ENCODE assay signal across 8 cellular contexts in genomic region chr1:25676488-25676887, GRCh38. TPM values are rescaled to one million over a fixed set of nuclear protein-coding genes. Genes with fewer than 3 reads are reported as not detected.
DNase-seq lines count a peak whose midpoint lies in the region; ATAC-seq, FAIRE-seq and TF ChIP-seq lines count a peak whose summit lies in the region.

No MANE protein-coding gene starts in this region.

- peaks cover 49% of the 10 kb centered on the region for H3K27me3 Mint-ChIP-seq in activated naive CD8-positive, alpha-beta T cell treated with anti-CD3 and anti-CD28 coated beads, Interleukin-2, amount 50 U/mL, for 24 hours

- H3K4me3 Mint-ChIP-seq in activated naive CD8-positive, alpha-beta T cell treated with anti-CD3 and anti-CD28 coated beads, Interleukin-2, amount 50 U/mL, for 24 hours = peak overlapping the region; percentile 61

- peak; percentile 41 for DNase-seq in activated CD4-positive, alpha-beta T cell treated with anti-CD3 and anti-CD28 coated beads for 48 hours
- DNase-seq in activated CD4-positive, alpha-beta T cell treated with anti-CD3 and anti-CD28 coated beads for 1 hour = no peak
- peak; percentile 94 for DNase-seq in NCI-H1105 (lab: John Stamatoyannopoulos, UW)
- DNase-seq in activated naive CD8-positive, alpha-beta T cell treated with anti-CD3 and anti-CD28 coated beads, Interleukin-2, amount 50 U/mL, for 24 hours = no peak
- DNase-seq in gastrocnemius medialis = no peak
- DNase-seq in SK-N-DZ (ENCODE audit: low spot score) = no peak
- no peak for DNase-seq in GM12892 (ENCODE audit: insufficient read length)
- no peak for DNase-seq in head of caudate nucleus

- no peak for TF ChIP-seq POLR2A in gastrocnemius medialis (IDR thresholded peaks at IDR 0.05)
- TF ChIP-seq POLR2A in GM12892 (IDR thresholded peaks at IDR 0.05; ENCODE audit: low read depth, low read length) = no peak

- no peak overlapping the region for H3K27ac ChIP-seq in gastrocnemius medialis

- H3K9me3 ChIP-seq in gastrocnemius medialis = no peaks in the 10 kb centered on the region

- peaks cover 2% of the 10 kb centered on the region for H3K36me3 Mint-ChIP-seq in activated naive CD8-positive, alpha-beta T cell treated with anti-CD3 and anti-CD28 coated beads, Interleukin-2, amount 50 U/mL, for 24 hours (ENCODE audit: low read depth)

- FAIRE-seq in GM12892 (lab: Jason Lieb, UNC) = no peak

- peaks cover 66% of the 10 kb centered on the region for H3K4me1 Mint-ChIP-seq in activated naive CD8-positive, alpha-beta T cell treated with anti-CD3 and anti-CD28 coated beads, Interleukin-2, amount 50 U/mL, for 24 hours

- H3K27me3 ChIP-seq in gastrocnemius medialis = no peaks in the 10 kb centered on the region

- intact Hi-C loops in gastrocnemius medialis (cut with DNase I; ENCODE audit: low total_unique reads) (no loop called here), head of caudate nucleus (cut with DNase I) (no loop called here)

- peak; percentile 9 for ATAC-seq in activated naive CD8-positive, alpha-beta T cell treated with anti-CD3 and anti-CD28 coated beads, Interleukin-2, amount 50 U/mL, for 24 hours
- ATAC-seq in gastrocnemius medialis = peak; percentile 51 to 53

- no peak overlapping the region for H3K4me3 ChIP-seq in gastrocnemius medialis

- H3K4me1 ChIP-seq in gastrocnemius medialis = peaks cover 17 to 19% of the 10 kb centered on the region in 2 donors

- H3K9me3 Mint-ChIP-seq in activated naive CD8-positive, alpha-beta T cell treated with anti-CD3 and anti-CD28 coated beads, Interleukin-2, amount 50 U/mL, for 24 hours = no peaks in the 10 kb centered on the region

- in situ Hi-C loops in gastrocnemius medialis (cut with MboI; ENCODE audit: low sequenced_read_pairs in 4 of 4) = no loop called here

- no peaks in the 10 kb centered on the region for H3K36me3 ChIP-seq in gastrocnemius medialis

- no peak for TF ChIP-seq CTCF in gastrocnemius medialis (IDR thresholded peaks at IDR 0.05 in 4 of 5, conservative IDR thresholded peaks at IDR 0.05 in 1 of 5)

- peak overlapping the region; percentile 84 for H3K27ac Mint-ChIP-seq in activated naive CD8-positive, alpha-beta T cell treated with anti-CD3 and anti-CD28 coated beads, Interleukin-2, amount 50 U/mL, for 24 hours

RNA-seq across cellular contexts. Expression of gene MAN1C1, which starts 59.9 kb away (rescaled TPM):
- 1 to 10 TPM; 2.0 to 4.4 (median 2.5) TPM for total RNA-seq in gastrocnemius medialis
- 0.97 and 3.1 TPM in 2 replicates for polyA plus RNA-seq in SK-N-DZ (2014; cell fraction: cytosol; rRNA removed)
- 2.0 and 5.1 TPM in 2 replicates for polyA plus RNA-seq in SK-N-DZ (2014; cell fraction: nucleus; rRNA removed)
- polyA plus RNA-seq in GM12892 (2012; ENCODE audit: missing spikeins) = 0.15 TPM

Comparison
In these comparisons a context has a peak if more than half of its experiments do, and no peak if none do; other contexts are left out.
1. DNase-seq: peak in activated CD4-positive, alpha-beta T cell treated with anti-CD3 and anti-CD28 coated beads for 48 hours (single experiment) and NCI-H1105 (single experiment); none in activated CD4-positive, alpha-beta T cell treated with anti-CD3 and anti-CD28 coated beads for 1 hour (single experiment), activated naive CD8-positive, alpha-beta T cell treated with anti-CD3 and anti-CD28 coated beads, Interleukin-2, amount 50 U/mL, for 24 hours (single experiment), gastrocnemius medialis (0 of 2), SK-N-DZ (single experiment), GM12892 (single experiment) and head of caudate nucleus (0 of 42).